In genomic region chr18:6776193-6776592, GRCh38 we compare ENCODE assay signal across 21 cellular contexts. TPM values are rescaled to one million over a fixed set of nuclear protein-coding genes. Genes with fewer than 3 reads are reported as not detected.
DNase-seq lines count a peak whose midpoint lies in the region; ATAC-seq, FAIRE-seq and TF ChIP-seq lines count a peak whose summit lies in the region.
"Had no signal": no experiment of that assay in that cellular context is flagged by ENCODE, and none has a peak within 500 bp of the region (broad histone marks: within the 10 kb centered on the region; RNA-seq: fewer than 3 reads in every experiment).

No MANE protein-coding gene starts in this region.

- H3K4me3 ChIP-seq in endothelial cell of umbilical vein (replicated peaks in 1 of 3; ENCODE audit: insufficient read depth in 1 of 3, low read depth in 1 of 3, low read length in 3 of 3) = no peak overlapping the region
- no peak overlapping the region for H3K4me3 ChIP-seq in vagina

- H3K36me3 ChIP-seq in endothelial cell of umbilical vein (ENCODE audit: control insufficient read depth in 2 of 2, extremely low read depth in 1 of 2, insufficient read depth in 2 of 2, low read length in 2 of 2) = no peaks in the 10 kb centered on the region
- no peaks in the 10 kb centered on the region for H3K36me3 ChIP-seq in vagina

- no peak for FAIRE-seq in endothelial cell of umbilical vein (lab: Jason Lieb, UNC)
- FAIRE-seq: A204.1, H1 had no signal

- H3K4me1 ChIP-seq in endothelial cell of umbilical vein (ENCODE audit: control insufficient read depth, extremely low read depth, insufficient read depth, low read length) = peaks cover 8% of the 10 kb centered on the region
- H3K4me1 ChIP-seq in vagina = peaks cover 24% of the 10 kb centered on the region

- CTCF ChIA-PET in endothelial cell of umbilical vein (lab: Charles Lee) = no interaction called here

- intact Hi-C loops in Right ventricle myocardium superior (cut with DNase I) = no loop called here
- intact Hi-C loops in cardiac septum (cut with DNase I) = no loop called here
- intact Hi-C loops in endothelial cell of umbilical vein (cut with micrococcal nuclease) = no loop called here
- intact Hi-C loops in vagina (cut with DNase I) = no loop called here

- POLR2A ChIA-PET in endothelial cell of umbilical vein (lab: Charles Lee) = no interaction called here

- H2AFZ ChIP-seq in endothelial cell of umbilical vein (ENCODE audit: low read depth, low read length) = no peak overlapping the region

- peaks cover 12 to 14% of the 10 kb centered on the region in 2 experiments for H3K27me3 ChIP-seq in endothelial cell of umbilical vein (ENCODE audit: control insufficient read depth in 2 of 2, insufficient read depth in 2 of 2, low read length in 2 of 2)
- H3K27me3 ChIP-seq in vagina = no peaks in the 10 kb centered on the region

- DNase-seq in Right ventricle myocardium superior (no peak), cardiac septum (ENCODE audit: low spot score) (no peak), endothelial cell of umbilical vein (ENCODE audit: low read depth, low spot score) (peak; percentile 36), vagina (ENCODE audit: extremely low spot score in 2 of 2) (no peak), NCI-H1048 (lab: John Stamatoyannopoulos, UW) (no peak), chondrocyte (ENCODE audit: low spot score) (no peak)
- DNase-seq: activated CD4-positive, alpha-beta T cell treated with anti-CD3 and anti-CD28 coated beads for 1 hour; activated naive CD8-positive, alpha-beta T cell treated with anti-CD3 and anti-CD28 coated beads, Interleukin-2, amount 10 ng/mL, durations not matched to agents 7 days and 5 days; activated T-cell treated with anti-CD3 and anti-CD28 coated beads for 4 hours; KG1; kidney glomerular epithelial cell; NCI-H1417 treated with DMSO at 0.1 percent for 48 hours; NCI-H510A treated with DMSO at 0.1 percent for 48 hours; stimulated activated naive CD8-positive, alpha-beta T cell treated with anti-CD3 and anti-CD28 coated beads, Interleukin-15, amount 100 ng/mL, for 72 hours had no signal

- no peak overlapping the region for H3K27ac ChIP-seq in endothelial cell of umbilical vein (ENCODE audit: insufficient read depth, low read depth, low read length)
- peak overlapping the region; percentile 53 for H3K27ac ChIP-seq in vagina

- no peaks in the 10 kb centered on the region for H3K9me1 ChIP-seq in endothelial cell of umbilical vein (replicated peaks; ENCODE audit: control insufficient read depth, extremely low read depth, insufficient read depth, low read length)

- ATAC-seq in Right ventricle myocardium superior (ENCODE audit: poor library complexity) = peak; percentile 66
- ATAC-seq in HG02642 (IDR thresholded peaks at IDR 0.05; ENCODE audit: poor library complexity, unreplicated experiment) = no peak
- ATAC-seq: Panc1; stimulated activated naive CD8-positive, alpha-beta T cell treated with anti-CD3 and anti-CD28 coated beads, Interleukin-15, amount 100 ng/mL, for 72 hours had no signal

- H3K4me2 ChIP-seq in endothelial cell of umbilical vein (ENCODE audit: insufficient read depth, low read length) = no peak overlapping the region

- H3K36me3 Mint-ChIP-seq in nephron (ENCODE audit: low read depth) (peaks cover 9% of the 10 kb centered on the region), chondrocyte (ENCODE audit: low read depth) (peaks cover 1% of the 10 kb centered on the region)
- H3K36me3 Mint-ChIP-seq: activated naive CD8-positive, alpha-beta T cell treated with anti-CD3 and anti-CD28 coated beads, Interleukin-2, amount 10 ng/mL, durations not matched to agents 7 days and 5 days had no signal

- H3K79me2 ChIP-seq in endothelial cell of umbilical vein (ENCODE audit: control insufficient read depth, insufficient read depth, low read length) = no peaks in the 10 kb centered on the region

- H3K9ac ChIP-seq in endothelial cell of umbilical vein (replicated peaks; ENCODE audit: extremely low read depth, insufficient read depth, low read length) = no peak overlapping the region

- H3K9me3 ChIP-seq in endothelial cell of umbilical vein (replicated peaks; ENCODE audit: control insufficient read depth, insufficient read depth, low read length) (no peaks in the 10 kb centered on the region), vagina (no peaks in the 10 kb centered on the region)

- TF ChIP-seq POLR2A in endothelial cell of umbilical vein (IDR thresholded peaks at IDR 0.05; ENCODE audit: low read depth, low read length) (no peak), vagina (IDR thresholded peaks at IDR 0.05) (no peak)

- no TSS peak for BruUV-seq in endothelial cell of umbilical vein (replicated peaks; lab: Mats Ljungman, UMichigan)

- dilution Hi-C loops in endothelial cell of umbilical vein (cut with MboI; ENCODE audit: extremely low pct_ligation_motif_present, low sequenced_read_pairs) = no loop called here

- no peak for TF ChIP-seq CTCF in endothelial cell of umbilical vein (IDR thresholded peaks at IDR 0.05; ENCODE audit: extremely low read depth in 1 of 2, insufficient read depth in 1 of 2, low read depth in 1 of 2, low read length in 2 of 2)
- no peak for TF ChIP-seq CTCF in nephron (IDR thresholded peaks at IDR 0.05; ENCODE audit: unreplicated experiment in 3 of 3)
- no peak for TF ChIP-seq CTCF in vagina (IDR thresholded peaks at IDR 0.05)
- TF ChIP-seq CTCF in chondrocyte (IDR thresholded peaks at IDR 0.05) = no peak

- peaks cover 77% of the 10 kb centered on the region for H3K4me1 Mint-ChIP-seq in nephron
- peaks cover 25% of the 10 kb centered on the region for H3K4me1 Mint-ChIP-seq in chondrocyte (ENCODE audit: low read depth)
- H3K4me1 Mint-ChIP-seq: activated naive CD8-positive, alpha-beta T cell treated with anti-CD3 and anti-CD28 coated beads, Interleukin-2, amount 10 ng/mL, durations not matched to agents 7 days and 5 days; stimulated activated naive CD8-positive, alpha-beta T cell treated with anti-CD3 and anti-CD28 coated beads, Interleukin-15, amount 100 ng/mL, for 72 hours had no signal

- no peaks in the 10 kb centered on the region for H3K9me3 Mint-ChIP-seq in nephron
- no peaks in the 10 kb centered on the region for H3K9me3 Mint-ChIP-seq in chondrocyte (ENCODE audit: low read depth)

- H4K20me1 ChIP-seq in endothelial cell of umbilical vein (replicated peaks; ENCODE audit: control insufficient read depth, extremely low read depth, insufficient read depth, low read length) = no peaks in the 10 kb centered on the region

- H3K4me3 Mint-ChIP-seq in nephron = peak overlapping the region; percentile 47 to 64 (median 52)
- H3K4me3 Mint-ChIP-seq in chondrocyte (ENCODE audit: unreplicated experiment) = no peak overlapping the region
- H3K4me3 Mint-ChIP-seq: activated naive CD8-positive, alpha-beta T cell treated with anti-CD3 and anti-CD28 coated beads, Interleukin-2, amount 10 ng/mL, durations not matched to agents 7 days and 5 days; dendritic cell treated with granulocyte-macrophage colony-stimulating factor and Interleukin-4, amounts not matched to agents 40 ng/mL and 50 ng/mL, for 4 days; stimulated activated naive CD8-positive, alpha-beta T cell treated with anti-CD3 and anti-CD28 coated beads, Interleukin-15, amount 100 ng/mL, for 72 hours had no signal

- H3K27me3 Mint-ChIP-seq in nephron (ENCODE audit: low read depth) (no peaks in the 10 kb centered on the region), chondrocyte (ENCODE audit: low read depth) (no peaks in the 10 kb centered on the region)
- H3K27me3 Mint-ChIP-seq: activated naive CD8-positive, alpha-beta T cell treated with anti-CD3 and anti-CD28 coated beads, Interleukin-2, amount 10 ng/mL, durations not matched to agents 7 days and 5 days; dendritic cell treated with granulocyte-macrophage colony-stimulating factor and Interleukin-4, amounts not matched to agents 40 ng/mL and 50 ng/mL, for 4 days; stimulated activated naive CD8-positive, alpha-beta T cell treated with anti-CD3 and anti-CD28 coated beads, Interleukin-15, amount 100 ng/mL, for 72 hours had no signal

- H3K27ac Mint-ChIP-seq in nephron (peak overlapping the region; percentile 84 to 95 (median 85)), chondrocyte (ENCODE audit: unreplicated experiment) (no peak overlapping the region)
- H3K27ac Mint-ChIP-seq: activated naive CD8-positive, alpha-beta T cell treated with anti-CD3 and anti-CD28 coated beads, Interleukin-2, amount 10 ng/mL, durations not matched to agents 7 days and 5 days; dendritic cell treated with granulocyte-macrophage colony-stimulating factor and Interleukin-4, amounts not matched to agents 40 ng/mL and 50 ng/mL, for 4 days; stimulated activated naive CD8-positive, alpha-beta T cell treated with anti-CD3 and anti-CD28 coated beads, Interleukin-15, amount 100 ng/mL, for 72 hours had no signal

TF ChIP-seq in endothelial cell of umbilical vein, 7 proteins besides CTCF, POLR2A, EP300 and RAD21:
- TF ChIP-seq GATA2 (IDR thresholded peaks at IDR 0.05; ENCODE audit: insufficient read depth, insufficient read length, low read depth, low read length) (no peak), JUN (IDR thresholded peaks at IDR 0.05; ENCODE audit: borderline replicate concordance, insufficient read depth, insufficient read length, low read depth) (no peak), FOS (IDR thresholded peaks at IDR 0.05; ENCODE audit: borderline replicate concordance, insufficient read depth, low read length) (no peak), EZH2 (IDR thresholded peaks at IDR 0.05; ENCODE audit: borderline replicate concordance, low read depth, low read length, severe bottlenecking) (no peak), MYC (IDR thresholded peaks at IDR 0.05; ENCODE audit: low read depth, low read length) (no peak), POLR2AphosphoS5 (IDR thresholded peaks at IDR 0.05; ENCODE audit: insufficient read depth, low read depth, low read length) (no peak)
- TF ChIP-seq, protein P1, sequence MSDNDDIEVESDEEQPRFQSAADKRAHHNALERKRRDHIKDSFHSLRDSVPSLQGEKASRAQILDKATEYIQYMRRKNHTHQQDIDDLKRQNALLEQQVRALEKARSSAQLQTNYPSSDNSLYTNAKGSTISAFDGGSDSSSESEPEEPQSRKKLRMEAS (IDR thresholded peaks at IDR 0.05; ENCODE audit: insufficient read depth, insufficient read length) = no peak

RNA-seq across cellular contexts. Expression of gene ARHGAP28, which starts 46.7 kb away (rescaled TPM):
- 1.1 TPM for total RNA-seq in Right ventricle myocardium superior
- total RNA-seq in cardiac septum = 2.1 TPM
- 21.0 and 23.4 TPM in 2 replicates for total RNA-seq in endothelial cell of umbilical vein
- 3.3 and 3.8 TPM in 2 replicates for polyA plus RNA-seq in endothelial cell of umbilical vein
- polyA plus RNA-seq in endothelial cell of umbilical vein (2011; cell fraction: cytosol; rRNA removed) = 4.3 and 4.8 TPM in 2 replicates
- 12.8 and 13.2 TPM in 2 replicates for polyA plus RNA-seq in endothelial cell of umbilical vein (2011; cell fraction: nucleus; rRNA removed)
- polyA plus RNA-seq in endothelial cell of umbilical vein (2012) = 5.2 and 6.0 TPM in 2 replicates
- 19.6 and 20.8 TPM in 2 replicates for polyA minus RNA-seq in endothelial cell of umbilical vein
- 0.82 TPM for polyA minus RNA-seq in endothelial cell of umbilical vein (2011; cell fraction: cytosol; rRNA and poly(A)+ RNA removed)
- polyA minus RNA-seq in endothelial cell of umbilical vein (2011; cell fraction: nucleus; rRNA and poly(A)+ RNA removed) = 29.8 and 33.6 TPM in 2 replicates
- 7.6 TPM for total RNA-seq in vagina
- total RNA-seq in chondrocyte = 17.9 to 25.1 TPM (median 18.1 TPM) in 3 replicates
- total RNA-seq: activated naive CD8-positive, alpha-beta T cell treated with anti-CD3 and anti-CD28 coated beads, Interleukin-2, amount 10 ng/mL, durations not matched to agents 7 days and 5 days; T-helper 1 cell treated with Interleukin-12 subunit alpha and Interleukin-12 subunit beta and Interleukin-4 antibody, amounts not matched to agents 30 ng/mL and 1 ng/mL, for 36 hours had no signal
